21 cellular contexts compared by ENCODE assay signal in genomic region chr2:219559156-219559915, GRCh38. TPM values are rescaled to one million over a fixed set of nuclear protein-coding genes. Genes with fewer than 3 reads are reported as not detected.
DNase-seq lines count a peak whose midpoint lies in the region; ATAC-seq and TF ChIP-seq lines count a peak whose summit lies in the region.
"Had no signal": no experiment of that assay in that cellular context is flagged by ENCODE, and none has a peak within 500 bp of the region (broad histone marks: within the 10 kb centered on the region; RNA-seq: fewer than 3 reads in every experiment).

No MANE protein-coding gene starts in this region.

- ATAC-seq in activated naive CD8-positive, alpha-beta T cell treated with anti-CD3 and anti-CD28 coated beads, Interleukin-2, amount 10 ng/mL, durations not matched to agents 7 days and 5 days (ENCODE audit: low read depth) = no peak

- H3K9me2 ChIP-seq in PC-9 (ENCODE audit: insufficient read depth) = no peaks in the 10 kb centered on the region

- intact Hi-C loops in PC-9 (cut with micrococcal nuclease; ENCODE audit: unreplicated experiment) = no loop called here

- no peaks in the 10 kb centered on the region for H3K79me2 ChIP-seq in PC-9 (ENCODE audit: low read depth)

- H4K20me1 ChIP-seq in PC-9 (ENCODE audit: insufficient read depth) = no peaks in the 10 kb centered on the region

- H3K27ac Mint-ChIP-seq in activated naive CD8-positive, alpha-beta T cell treated with anti-CD3 and anti-CD28 coated beads, Interleukin-2, amount 10 ng/mL, durations not matched to agents 7 days and 5 days = no peak overlapping the region
- H3K27ac Mint-ChIP-seq in activated naive CD8-positive, alpha-beta T cell treated with anti-CD3 and anti-CD28 coated beads for 36 hours = no peak overlapping the region

- no peak overlapping the region for H3K27ac ChIP-seq in PC-9
- H3K27ac ChIP-seq: C4-2B had no signal

- H3K27me3 ChIP-seq in PC-9 (ENCODE audit: insufficient read depth, low read depth) = no peaks in the 10 kb centered on the region

- no peak overlapping the region for H3K4me3 Mint-ChIP-seq in activated naive CD8-positive, alpha-beta T cell treated with anti-CD3 and anti-CD28 coated beads, Interleukin-2, amount 10 ng/mL, durations not matched to agents 7 days and 5 days
- H3K4me3 Mint-ChIP-seq in activated naive CD8-positive, alpha-beta T cell treated with anti-CD3 and anti-CD28 coated beads for 36 hours = no peak overlapping the region

- TF ChIP-seq CTCF in PC-9 (conservative IDR thresholded peaks at IDR 0.05) = no peak

- H3K4me1 Mint-ChIP-seq in activated naive CD8-positive, alpha-beta T cell treated with anti-CD3 and anti-CD28 coated beads, Interleukin-2, amount 10 ng/mL, durations not matched to agents 7 days and 5 days = no peaks in the 10 kb centered on the region
- no peaks in the 10 kb centered on the region for H3K4me1 Mint-ChIP-seq in activated naive CD8-positive, alpha-beta T cell treated with anti-CD3 and anti-CD28 coated beads for 36 hours

- TSS peak; percentile 19 for BruUV-seq in PC-9 (replicated peaks; lab: Mats Ljungman, UMichigan)

- no peak for TF ChIP-seq POLR2A in erythroblast (IDR thresholded peaks at IDR 0.05; ENCODE audit: low read length)

- peaks cover 5% of the 10 kb centered on the region for H3K27me3 Mint-ChIP-seq in activated naive CD8-positive, alpha-beta T cell treated with anti-CD3 and anti-CD28 coated beads, Interleukin-2, amount 10 ng/mL, durations not matched to agents 7 days and 5 days
- peaks cover 17% of the 10 kb centered on the region for H3K27me3 Mint-ChIP-seq in activated naive CD8-positive, alpha-beta T cell treated with anti-CD3 and anti-CD28 coated beads for 36 hours

- no peak overlapping the region for H2AFZ ChIP-seq in PC-9

- no peaks in the 10 kb centered on the region for H3K36me3 Mint-ChIP-seq in activated naive CD8-positive, alpha-beta T cell treated with anti-CD3 and anti-CD28 coated beads, Interleukin-2, amount 10 ng/mL, durations not matched to agents 7 days and 5 days
- no peaks in the 10 kb centered on the region for H3K36me3 Mint-ChIP-seq in activated naive CD8-positive, alpha-beta T cell treated with anti-CD3 and anti-CD28 coated beads for 36 hours

- CTCF ChIA-PET in PC-9 (lab: Charles Lee) = interaction anchor here (0.5 to 1.4 kb wide), 2 partner anchors 12 to 115 kb away, joined by 3 to 8 read pairs; partner anchors contain the start of gene OBSL1

- no peaks in the 10 kb centered on the region for H3K9me3 Mint-ChIP-seq in activated naive CD8-positive, alpha-beta T cell treated with anti-CD3 and anti-CD28 coated beads, Interleukin-2, amount 10 ng/mL, durations not matched to agents 7 days and 5 days
- no peaks in the 10 kb centered on the region for H3K9me3 Mint-ChIP-seq in activated naive CD8-positive, alpha-beta T cell treated with anti-CD3 and anti-CD28 coated beads for 36 hours

- H3F3A ChIP-seq in PC-9 (ENCODE audit: insufficient read depth, low read depth) = no peaks in the 10 kb centered on the region

- H3K4me2 ChIP-seq in PC-9 = no peak overlapping the region

- no peaks in the 10 kb centered on the region for H3K4me1 ChIP-seq in PC-9 (replicated peaks; ENCODE audit: insufficient read depth)
- H3K4me1 ChIP-seq: HAP-1 had no signal

- no peak overlapping the region for H3K4me3 ChIP-seq in PC-9
- H3K4me3 ChIP-seq: HAP-1 had no signal

- POLR2A ChIA-PET in activated naive CD8-positive, alpha-beta T cell treated with anti-CD3 and anti-CD28 coated beads, Interleukin-2, amount 10 ng/mL, durations not matched to agents 7 days and 5 days (lab: Charles Lee) = interaction anchor here (1.0 kb wide), 1 partner anchor 16 kb away, joined by 3 read pairs; the partner anchor contains the start of genes CHPF and TMEM198
- POLR2A ChIA-PET in PC-9 (lab: Charles Lee; ENCODE audit: unreplicated experiment) = interaction anchor here (0.6 kb wide), 1 partner anchor 60 kb away, joined by 5 read pairs; no protein-coding TSS in a partner anchor

- no peaks in the 10 kb centered on the region for H3K9me3 ChIP-seq in PC-9 (ENCODE audit: insufficient read depth, low read depth)
- H3K9me3 ChIP-seq: HAP-1 had no signal

- H3K36me3 ChIP-seq in PC-9 (ENCODE audit: low read depth) = no peaks in the 10 kb centered on the region
- H3K36me3 ChIP-seq: HAP-1 had no signal

- DNase-seq in activated naive CD8-positive, alpha-beta T cell treated with anti-CD3 and anti-CD28 coated beads, Interleukin-2, amount 10 ng/mL, durations not matched to agents 7 days and 5 days = peak; percentile 24
- DNase-seq in activated naive CD8-positive, alpha-beta T cell treated with anti-CD3 and anti-CD28 coated beads for 36 hours = no peak
- DNase-seq in PC-9 = no peak
- peak; percentile 5 for DNase-seq in kidney glomerular epithelial cell (lab: John Stamatoyannopoulos, UW)
- no peak for DNase-seq in erythroblast (lab: John Stamatoyannopoulos, UW)
- DNase-seq in NCI-H69 (lab: John Stamatoyannopoulos, UW) = no peak
- no peak for DNase-seq in CD1c-positive myeloid dendritic cell (ENCODE audit: extremely low spot score)
- DNase-seq: 8988T, EL, GF-D8, Karpas-422, MV-4-11, NCI-H1105 treated with DMSO at 0.1 percent for 48 hours, NCI-H2029 treated with DMSO at 0.1 percent for 48 hours, NCI-H2171, NCI-H524 treated with DMSO at 0.1 percent for 48 hours, Right ventricle myocardium superior had no signal

RNA-seq across cellular contexts. Expression of gene OBSL1, which starts 12.0 kb away (rescaled TPM):
- not detected for total RNA-seq in activated naive CD8-positive, alpha-beta T cell treated with anti-CD3 and anti-CD28 coated beads, Interleukin-2, amount 10 ng/mL, durations not matched to agents 7 days and 5 days
- total RNA-seq in activated naive CD8-positive, alpha-beta T cell treated with anti-CD3 and anti-CD28 coated beads for 36 hours = 1 to 10 TPM; 1.7 to 2.0 TPM
- 110 and 161 TPM in 2 replicates for total RNA-seq in PC-9 (2021)

RNA-seq across cellular contexts. Expression of gene INHA, which starts 12.8 kb away (rescaled TPM):
- not detected for total RNA-seq in activated naive CD8-positive, alpha-beta T cell treated with anti-CD3 and anti-CD28 coated beads, Interleukin-2, amount 10 ng/mL, durations not matched to agents 7 days and 5 days
- total RNA-seq in activated naive CD8-positive, alpha-beta T cell treated with anti-CD3 and anti-CD28 coated beads for 36 hours = not detected
- 5.2 and 9.1 TPM in 2 replicates for total RNA-seq in PC-9 (2021)
- total RNA-seq: HT1080, OCI-LY7 had no signal

RNA-seq across cellular contexts. Expression of gene TMEM198, which starts 15.5 kb away (rescaled TPM):
- total RNA-seq in activated naive CD8-positive, alpha-beta T cell treated with anti-CD3 and anti-CD28 coated beads, Interleukin-2, amount 10 ng/mL, durations not matched to agents 7 days and 5 days = 1 to 10 TPM in 1 of 2 experiments, under 1 TPM in 1; 0.85 to 1.1 TPM
- 1 to 10 TPM; 3.5 to 4.2 TPM for total RNA-seq in activated naive CD8-positive, alpha-beta T cell treated with anti-CD3 and anti-CD28 coated beads for 36 hours
- 3.6 and 5.8 TPM in 2 replicates for total RNA-seq in PC-9 (2021)

RNA-seq across cellular contexts. Expression of gene CHPF, which starts 15.7 kb away (rescaled TPM):
- 1 to 10 TPM; 7.7 to 8.1 TPM for total RNA-seq in activated naive CD8-positive, alpha-beta T cell treated with anti-CD3 and anti-CD28 coated beads, Interleukin-2, amount 10 ng/mL, durations not matched to agents 7 days and 5 days
- total RNA-seq in activated naive CD8-positive, alpha-beta T cell treated with anti-CD3 and anti-CD28 coated beads for 36 hours = 10 to 100 TPM; 21.9 to 23.9 TPM
- 78.2 and 89.7 TPM in 2 replicates for total RNA-seq in PC-9 (2021)

RNA-seq across cellular contexts. Expression of gene STK11IP, which starts 38.3 kb away (rescaled TPM):
- total RNA-seq in activated naive CD8-positive, alpha-beta T cell treated with anti-CD3 and anti-CD28 coated beads, Interleukin-2, amount 10 ng/mL, durations not matched to agents 7 days and 5 days = 10 to 100 TPM; 36.3 to 37.5 TPM
- 10 to 100 TPM; 24.5 to 25.3 TPM for total RNA-seq in activated naive CD8-positive, alpha-beta T cell treated with anti-CD3 and anti-CD28 coated beads for 36 hours
- total RNA-seq in PC-9 (2021) = 40.6 and 42.5 TPM in 2 replicates

Comparison
In these comparisons a context has a peak if more than half of its experiments do, and no peak if none do; other contexts are left out.
1. DNase-seq: peak in activated naive CD8-positive, alpha-beta T cell treated with anti-CD3 and anti-CD28 coated beads, Interleukin-2, amount 10 ng/mL, durations not matched to agents 7 days and 5 days (single experiment) and kidney glomerular epithelial cell (single experiment); none in activated naive CD8-positive, alpha-beta T cell treated with anti-CD3 and anti-CD28 coated beads for 36 hours (single experiment), PC-9 (0 of 2), erythroblast (0 of 2), NCI-H69 (single experiment) and CD1c-positive myeloid dendritic cell (single experiment).
2. RNA of gene OBSL1, which starts 12.0 kb away (total RNA-seq): 110 to 161 TPM in PC-9; 1.7 to 2.0 TPM in activated naive CD8-positive, alpha-beta T cell treated with anti-CD3 and anti-CD28 coated beads for 36 hours and not detected in activated naive CD8-positive, alpha-beta T cell treated with anti-CD3 and anti-CD28 coated beads, Interleukin-2, amount 10 ng/mL, durations not matched to agents 7 days and 5 days; every median in the first group is over 10 times any median in the second.